Comparison of ENCODE assay signal across 1 cellular context in the genomic region with DNA sequence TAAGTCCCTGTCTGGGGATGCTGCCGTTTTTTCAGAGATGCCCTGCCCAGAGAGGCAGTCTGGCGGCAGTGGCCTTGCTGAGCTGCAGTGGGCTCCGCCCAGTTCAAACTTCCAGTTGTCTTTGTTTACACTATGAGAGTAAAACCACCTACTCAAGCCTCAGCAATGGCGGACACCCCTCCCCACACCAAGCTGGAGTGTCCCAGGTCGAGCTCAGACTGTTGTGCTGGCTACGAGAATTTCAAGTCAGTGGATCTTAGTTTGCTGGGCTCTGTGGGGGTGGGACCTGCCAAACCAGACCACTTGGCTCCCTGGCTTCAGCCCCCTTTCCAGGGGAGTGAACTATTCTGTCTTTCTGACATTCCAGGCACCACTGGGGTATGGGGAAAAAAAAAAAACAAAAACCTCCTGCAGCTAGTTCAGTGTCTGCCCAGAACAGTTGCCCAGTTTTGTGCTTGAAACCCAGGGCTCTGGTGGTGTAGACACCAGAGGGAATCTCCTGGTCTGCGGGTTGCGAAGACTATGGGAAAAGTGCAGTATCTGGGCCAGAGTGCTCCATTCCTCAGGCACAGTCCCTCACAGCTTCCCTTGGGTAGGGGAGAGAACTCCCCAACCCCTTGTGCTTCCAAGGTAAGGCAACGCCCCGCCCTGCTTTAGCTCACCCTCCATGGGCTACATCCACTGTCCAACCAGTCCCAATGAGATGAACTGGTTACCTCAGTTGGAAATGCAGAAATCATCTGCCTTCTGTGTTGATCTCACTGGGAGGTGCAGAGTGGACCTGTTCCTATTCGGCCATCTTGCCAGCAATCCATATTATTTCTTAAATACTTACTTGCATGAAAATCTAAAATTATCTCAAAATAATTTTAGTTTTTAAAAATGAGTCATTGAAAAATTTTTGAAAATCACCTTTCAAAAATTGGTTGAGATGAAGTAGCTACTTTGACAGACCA.
TF ChIP-seq lines count a peak whose summit lies in the region.

No MANE protein-coding gene starts in this region.

TF ChIP-seq in HepG2, 621 proteins besides CTCF, POLR2A, EP300 and RAD21 (continued from another document):
- peak; percentile 39; the same call in 1 of the 2 replicates for TF ChIP-seq THAP9 (CRISPR knock-in tag; IDR thresholded peaks at IDR 0.05; ENCODE audit: borderline replicate concordance)
- no peak for TF ChIP-seq ADNP (CRISPR knock-in tag; IDR thresholded peaks at IDR 0.05)
- TF ChIP-seq JARID2 (CRISPR knock-in tag; IDR thresholded peaks at IDR 0.05; ENCODE audit: insufficient replicate concordance), result no peak
- no peak for TF ChIP-seq ZNF879 (CRISPR knock-in tag; IDR thresholded peaks at IDR 0.05)
- TF ChIP-seq ZNF143 (CRISPR knock-in tag; IDR thresholded peaks at IDR 0.05), result no peak
- peak; percentile 18 for TF ChIP-seq ZNF883 (CRISPR knock-in tag; IDR thresholded peaks at IDR 0.05; ENCODE audit: not compliant biosample characterization)
- no peak for TF ChIP-seq SNRNP70 (IDR thresholded peaks at IDR 0.05; ENCODE audit: low read depth, low read length)
- TF ChIP-seq TIGD3 (CRISPR knock-in tag; IDR thresholded peaks at IDR 0.05; ENCODE audit: borderline replicate concordance), result no peak
- TF ChIP-seq, protein P1, sequence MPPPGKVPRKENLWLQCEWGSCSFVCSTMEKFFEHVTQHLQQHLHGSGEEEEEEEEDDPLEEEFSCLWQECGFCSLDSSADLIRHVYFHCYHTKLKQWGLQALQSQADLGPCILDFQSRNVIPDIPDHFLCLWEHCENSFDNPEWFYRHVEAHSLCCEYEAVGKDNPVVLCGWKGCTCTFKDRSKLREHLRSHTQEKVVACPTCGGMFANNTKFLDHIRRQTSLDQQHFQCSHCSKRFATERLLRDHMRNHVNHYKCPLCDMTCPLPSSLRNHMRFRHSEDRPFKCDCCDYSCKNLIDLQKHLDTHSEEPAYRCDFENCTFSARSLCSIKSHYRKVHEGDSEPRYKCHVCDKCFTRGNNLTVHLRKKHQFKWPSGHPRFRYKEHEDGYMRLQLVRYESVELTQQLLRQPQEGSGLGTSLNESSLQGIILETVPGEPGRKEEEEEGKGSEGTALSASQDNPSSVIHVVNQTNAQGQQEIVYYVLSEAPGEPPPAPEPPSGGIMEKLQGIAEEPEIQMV (CRISPR knock-in tag; IDR thresholded peaks at IDR 0.05; ENCODE audit: low read depth), result no peak
- no peak for TF ChIP-seq KLF9 (CRISPR knock-in tag; IDR thresholded peaks at IDR 0.05; ENCODE audit: low read depth)
- TF ChIP-seq ZNF83 (CRISPR knock-in tag; IDR thresholded peaks at IDR 0.05; ENCODE audit: borderline replicate concordance), result no peak
- no peak for TF ChIP-seq TGIF2 (CRISPR knock-in tag; IDR thresholded peaks at IDR 0.05)
- TF ChIP-seq, protein P2, sequence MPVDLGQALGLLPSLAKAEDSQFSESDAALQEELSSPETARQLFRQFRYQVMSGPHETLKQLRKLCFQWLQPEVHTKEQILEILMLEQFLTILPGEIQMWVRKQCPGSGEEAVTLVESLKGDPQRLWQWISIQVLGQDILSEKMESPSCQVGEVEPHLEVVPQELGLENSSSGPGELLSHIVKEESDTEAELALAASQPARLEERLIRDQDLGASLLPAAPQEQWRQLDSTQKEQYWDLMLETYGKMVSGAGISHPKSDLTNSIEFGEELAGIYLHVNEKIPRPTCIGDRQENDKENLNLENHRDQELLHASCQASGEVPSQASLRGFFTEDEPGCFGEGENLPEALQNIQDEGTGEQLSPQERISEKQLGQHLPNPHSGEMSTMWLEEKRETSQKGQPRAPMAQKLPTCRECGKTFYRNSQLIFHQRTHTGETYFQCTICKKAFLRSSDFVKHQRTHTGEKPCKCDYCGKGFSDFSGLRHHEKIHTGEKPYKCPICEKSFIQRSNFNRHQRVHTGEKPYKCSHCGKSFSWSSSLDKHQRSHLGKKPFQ (CRISPR knock-in tag; IDR thresholded peaks at IDR 0.05; ENCODE audit: insufficient replicate concordance), result no peak
- no peak for TF ChIP-seq ZNF530 (CRISPR knock-in tag; IDR thresholded peaks at IDR 0.05; ENCODE audit: low read depth)
- TF ChIP-seq REXO4 (CRISPR knock-in tag; IDR thresholded peaks at IDR 0.05; ENCODE audit: borderline replicate concordance), result no peak
- TF ChIP-seq HNRNPK (IDR thresholded peaks at IDR 0.05; ENCODE audit: low read depth, low read length, poor library complexity, severe bottlenecking), result no peak
- TF ChIP-seq HCFC1 (IDR thresholded peaks at IDR 0.05; ENCODE audit: low read depth, low read length), result no peak
